In genomic region chr12:52055781-52056711, GRCh38 we compare ENCODE assay signal across 16 cellular contexts. TPM values are rescaled to one million over a fixed set of nuclear protein-coding genes. Genes with fewer than 3 reads are reported as not detected.
A peak's percentile ranks its signal among the peaks of the same experiment; 100 is the strongest.
DNase-seq lines count a peak whose midpoint lies in the region; ATAC-seq and TF ChIP-seq lines count a peak whose summit lies in the region.
"Had no signal": no experiment of that assay in that cellular context is flagged by ENCODE, and none has a peak within 500 bp of the region (broad histone marks: within the 10 kb centered on the region; RNA-seq: fewer than 3 reads in every experiment).

No MANE protein-coding gene starts in this region.

- no peak for ATAC-seq in activated naive CD8-positive, alpha-beta T cell treated with anti-CD3 and anti-CD28 coated beads, Interleukin-2, amount 50 U/mL, for 24 hours

- no peaks in the 10 kb centered on the region for H3K9me3 Mint-ChIP-seq in activated naive CD8-positive, alpha-beta T cell (ENCODE audit: low read depth)
- H3K9me3 Mint-ChIP-seq in activated naive CD8-positive, alpha-beta T cell treated with anti-CD3 and anti-CD28 coated beads, Interleukin-2, amount 50 U/mL, for 24 hours: no peaks in the 10 kb centered on the region
- H3K9me3 Mint-ChIP-seq in neural crest cell: no peaks in the 10 kb centered on the region
- H3K9me3 Mint-ChIP-seq: activated T-helper 1 cell treated with anti-CD3 and anti-CD28 coated beads, Interleukin-12 subunit alpha, Interleukin-12 subunit beta, Interleukin-2, Interleukin-4 antibody, amounts not matched to agents 30 ng/mL and 10 ng/mL and 1 ng/mL, durations not matched to agents 14 hours and 24 hours and 36 hours; mesothelial cell of epicardium had no signal

- no peak for DNase-seq in activated naive CD8-positive, alpha-beta T cell treated with anti-CD3 and anti-CD28 coated beads, Interleukin-2, amount 50 U/mL, for 24 hours
- peak in 8 of 10 donors; percentile 64 to 84 (median 76) for DNase-seq in dorsolateral prefrontal cortex
- DNase-seq in neural crest cell (ENCODE audit: low read depth, low spot score): no peak
- peak in 1 of 2 donors; percentile 82 for DNase-seq in suprapubic skin (ENCODE audit: low spot score in 2 of 2)
- DNase-seq in iPS-NIHi11 (ENCODE audit: low spot score): no peak
- DNase-seq in Kasumi-1 (lab: John Stamatoyannopoulos, UW): no peak
- no peak for DNase-seq in ecto neural progenitor cell (ENCODE audit: low spot score)
- DNase-seq: activated CD4-positive, alpha-beta T cell treated with anti-CD3 and anti-CD28 coated beads for 48 hours; foreskin melanocyte; GF-D8; NCI-H2107; T-helper 2 cell had no signal

- no peaks in the 10 kb centered on the region for H3K36me3 Mint-ChIP-seq in activated naive CD8-positive, alpha-beta T cell
- peaks cover 51% of the 10 kb centered on the region for H3K36me3 Mint-ChIP-seq in activated naive CD8-positive, alpha-beta T cell treated with anti-CD3 and anti-CD28 coated beads, Interleukin-2, amount 50 U/mL, for 24 hours (ENCODE audit: low read depth)
- no peaks in the 10 kb centered on the region for H3K36me3 Mint-ChIP-seq in neural crest cell (ENCODE audit: low read depth)

- intact Hi-C loops in dorsolateral prefrontal cortex (cut with DNase I): no loop called here

- H3K27ac Mint-ChIP-seq in activated naive CD8-positive, alpha-beta T cell: peak overlapping the region; percentile 41
- H3K27ac Mint-ChIP-seq in activated naive CD8-positive, alpha-beta T cell treated with anti-CD3 and anti-CD28 coated beads, Interleukin-2, amount 50 U/mL, for 24 hours: no peak overlapping the region
- no peak overlapping the region for H3K27ac Mint-ChIP-seq in neural crest cell (ENCODE audit: unreplicated experiment)
- H3K27ac Mint-ChIP-seq: activated T-helper 1 cell treated with anti-CD3 and anti-CD28 coated beads, Interleukin-12 subunit alpha, Interleukin-12 subunit beta, Interleukin-2, Interleukin-4 antibody, amounts not matched to agents 30 ng/mL and 10 ng/mL and 1 ng/mL, durations not matched to agents 14 hours and 24 hours and 36 hours; mesothelial cell of epicardium; progenitor cell of endocrine pancreas had no signal

- no peaks in the 10 kb centered on the region for H3K9me3 ChIP-seq in suprapubic skin

- H3K27ac ChIP-seq in dorsolateral prefrontal cortex (peak overlapping the region in 58 of 59 donors; percentile 15 to 99 (median 86)), suprapubic skin (peak overlapping the region; percentile 52)

- 69% methylated on average over 16 of the region's 27 CpGs for WGBS in suprapubic skin

- H3K27me3 Mint-ChIP-seq in activated naive CD8-positive, alpha-beta T cell: no peaks in the 10 kb centered on the region
- H3K27me3 Mint-ChIP-seq in activated naive CD8-positive, alpha-beta T cell treated with anti-CD3 and anti-CD28 coated beads, Interleukin-2, amount 50 U/mL, for 24 hours: no peaks in the 10 kb centered on the region
- H3K27me3 Mint-ChIP-seq in neural crest cell (ENCODE audit: low read depth): peaks cover 3% of the 10 kb centered on the region
- H3K27me3 Mint-ChIP-seq: progenitor cell of endocrine pancreas had no signal

- peaks cover 50% of the 10 kb centered on the region for H3K36me3 ChIP-seq in suprapubic skin

- peaks cover 20% of the 10 kb centered on the region for H3K4me1 Mint-ChIP-seq in activated naive CD8-positive, alpha-beta T cell (ENCODE audit: low read depth)
- H3K4me1 Mint-ChIP-seq in activated naive CD8-positive, alpha-beta T cell treated with anti-CD3 and anti-CD28 coated beads, Interleukin-2, amount 50 U/mL, for 24 hours: peaks cover 23% of the 10 kb centered on the region
- H3K4me1 Mint-ChIP-seq in neural crest cell: peaks cover 32% of the 10 kb centered on the region

- no peaks in the 10 kb centered on the region for H3K27me3 ChIP-seq in dorsolateral prefrontal cortex
- H3K27me3 ChIP-seq in suprapubic skin: no peaks in the 10 kb centered on the region

- peak overlapping the region; percentile 32 for H3K4me3 Mint-ChIP-seq in activated naive CD8-positive, alpha-beta T cell
- H3K4me3 Mint-ChIP-seq in activated naive CD8-positive, alpha-beta T cell treated with anti-CD3 and anti-CD28 coated beads, Interleukin-2, amount 50 U/mL, for 24 hours: no peak overlapping the region
- H3K4me3 Mint-ChIP-seq in neural crest cell: peak overlapping the region; percentile 54
- H3K4me3 Mint-ChIP-seq: activated T-helper 1 cell treated with anti-CD3 and anti-CD28 coated beads, Interleukin-12 subunit alpha, Interleukin-12 subunit beta, Interleukin-2, Interleukin-4 antibody, amounts not matched to agents 30 ng/mL and 10 ng/mL and 1 ng/mL, durations not matched to agents 14 hours and 24 hours and 36 hours; mesothelial cell of epicardium had no signal

- TF ChIP-seq POLR2A in suprapubic skin (IDR thresholded peaks at IDR 0.05): no peak

- peaks cover 28% of the 10 kb centered on the region for H3K4me1 ChIP-seq in suprapubic skin

- H3K4me3 ChIP-seq in dorsolateral prefrontal cortex (peak overlapping the region in 12 of 59 donors; percentile 4 to 36 (median 20)), suprapubic skin (peak overlapping the region; percentile 74)

- peak in 2 of 56 donors; percentile 7 to 9 for TF ChIP-seq CTCF in dorsolateral prefrontal cortex (IDR thresholded peaks at IDR 0.05 in 54 of 56, conservative IDR thresholded peaks at IDR 0.05 in 2 of 56; ENCODE audit: low read depth in 1 of 56, partially characterized antibody in 56 of 56)
- no peak for TF ChIP-seq CTCF in neural crest cell (conservative IDR thresholded peaks at IDR 0.05)
- no peak for TF ChIP-seq CTCF in suprapubic skin (IDR thresholded peaks at IDR 0.05)

- TF ChIP-seq EP300 in suprapubic skin (IDR thresholded peaks at IDR 0.05): no peak

RNA-seq across cellular contexts. Expression of gene NR4A1, which starts 4.8 kb away (rescaled TPM):
- total RNA-seq in dorsolateral prefrontal cortex: 100 to 1,000 TPM in 5 of 120 experiments, 10 to 100 TPM in 115; 13.1 to 194 (median 28.9) TPM
- total RNA-seq in neural crest cell: 51.0 and 52.8 TPM in 2 replicates
- total RNA-seq in suprapubic skin: 100 to 1,000 TPM; 141 to 775 (median 422) TPM

RNA-seq across cellular contexts. Expression of gene ATG101, which starts 13.7 kb away (rescaled TPM):
- total RNA-seq in dorsolateral prefrontal cortex: 10 to 100 TPM; 19.6 to 42.5 (median 31.5) TPM
- total RNA-seq in neural crest cell: 32.1 and 34.3 TPM in 2 replicates
- total RNA-seq in suprapubic skin: 10 to 100 TPM; 39.5 to 76.1 (median 56.5) TPM

RNA-seq across cellular contexts. Expression of gene SMIM41, which starts 23.5 kb away (rescaled TPM):
- 1 to 10 TPM in 2 of 120 experiments, under 1 TPM in 10, not detected in 108; 0.33 to 3.7 (median 0.55) TPM for total RNA-seq in dorsolateral prefrontal cortex
- not detected in 2 replicates for total RNA-seq in neural crest cell
- total RNA-seq in suprapubic skin: under 1 TPM in 2 of 4 donors, not detected in 2; 0.51 to 0.57 TPM
- total RNA-seq: activated T-helper 1 cell treated with anti-CD3 and anti-CD28 coated beads, Interleukin-12 subunit alpha, Interleukin-12 subunit beta, Interleukin-2, Interleukin-4 antibody, amounts not matched to agents 30 ng/mL and 10 ng/mL and 1 ng/mL, durations not matched to agents 14 hours and 24 hours and 36 hours; progenitor cell of endocrine pancreas had no signal

RNA-seq across cellular contexts. Expression of gene TAMALIN, which starts 49.3 kb away (rescaled TPM):
- total RNA-seq in dorsolateral prefrontal cortex (100 to 1,000 TPM in 3 of 120 experiments, 10 to 100 TPM in 117; 27.0 to 168 (median 54.0) TPM), neural crest cell (23.2 and 24.2 TPM in 2 replicates), suprapubic skin (10 to 100 TPM; 11.5 to 14.5 (median 12.5) TPM)

Comparison
In these comparisons a context has a peak if more than half of its experiments do, and no peak if none do; other contexts are left out.
1. DNase-seq: peak in dorsolateral prefrontal cortex (8 of 10); none in activated naive CD8-positive, alpha-beta T cell treated with anti-CD3 and anti-CD28 coated beads, Interleukin-2, amount 50 U/mL, for 24 hours (single experiment), neural crest cell (single experiment), iPS-NIHi11 (single experiment), Kasumi-1 (0 of 2) and ecto neural progenitor cell (single experiment).